19 cellular contexts compared by ENCODE assay signal in genomic region chr4:6489962-6490361, GRCh38. TPM values are rescaled to one million over a fixed set of nuclear protein-coding genes. Genes with fewer than 3 reads are reported as not detected.
DNase-seq lines count a peak whose midpoint lies in the region; ATAC-seq and TF ChIP-seq lines count a peak whose summit lies in the region.
"Had no signal": no experiment of that assay in that cellular context is flagged by ENCODE, and none has a peak within 500 bp of the region (broad histone marks: within the 10 kb centered on the region; RNA-seq: fewer than 3 reads in every experiment).

No MANE protein-coding gene starts in this region.

- TF ChIP-seq CTCF in colonic mucosa (IDR thresholded peaks at IDR 0.05) (no peak), lung (IDR thresholded peaks at IDR 0.05; ENCODE audit: control extremely low read depth, extremely low read depth) (no peak)

- CTCF ChIA-PET in HEK293T (lab: Yijun Ruan, JAX), result no interaction called here

- no peak overlapping the region for H3K27ac ChIP-seq in colonic mucosa
- H3K27ac ChIP-seq in lung (ENCODE audit: low read depth in 1 of 2, low read length in 1 of 2), result no peak overlapping the region

- POLR2A ChIA-PET in HEK293T (lab: Yijun Ruan, JAX), result no interaction called here

- H3K36me3 ChIP-seq in colonic mucosa (no peaks in the 10 kb centered on the region), lung (ENCODE audit: control insufficient read depth in 2 of 2, insufficient read depth in 2 of 2, low read length in 2 of 2) (no peaks in the 10 kb centered on the region)
- H3K36me3 ChIP-seq: BE2C had no signal

- 71 to 82% methylated on average over 4 of the region's 4 CpGs for WGBS in lung, 2 donors

- intact Hi-C loops in colonic mucosa (cut with DNase I), result no loop called here

- H3K27me3 ChIP-seq in colonic mucosa, result no peaks in the 10 kb centered on the region
- H3K27me3 ChIP-seq in lung (ENCODE audit: control insufficient read depth, insufficient read depth), result no peaks in the 10 kb centered on the region
- H3K27me3 ChIP-seq: BE2C had no signal

- H3K4me1 ChIP-seq in colonic mucosa, result no peaks in the 10 kb centered on the region
- no peaks in the 10 kb centered on the region for H3K4me1 ChIP-seq in lung (ENCODE audit: control insufficient read depth in 2 of 2, insufficient read depth in 2 of 2, low read length in 2 of 2)
- H3K4me1 ChIP-seq: BE2C had no signal

- ATAC-seq in lung (ENCODE audit: insufficient read depth, low FRiP score), result no peak
- ATAC-seq: GM12878, HepG2 had no signal

- no peak overlapping the region for H3K9ac ChIP-seq in colonic mucosa (ENCODE audit: low read depth in 2 of 2, low read length in 2 of 2)

- no peak overlapping the region for H3K4me3 ChIP-seq in colonic mucosa
- H3K4me3 ChIP-seq in lung, result no peak overlapping the region
- H3K4me3 ChIP-seq: GM12878 had no signal

- H3K9me3 ChIP-seq in colonic mucosa (no peaks in the 10 kb centered on the region), lung (ENCODE audit: control insufficient read depth in 2 of 2, insufficient read depth in 1 of 2, low read length in 1 of 2) (peaks cover 6 to 21% of the 10 kb centered on the region in 2 donors)

- DNase-seq in colonic mucosa (peak; percentile 11), ecto neural progenitor cell (ENCODE audit: low spot score) (peak; percentile 14), lung (ENCODE audit: low spot score) (peak; percentile 11), ureter (ENCODE audit: low spot score) (peak; percentile 23), retina (no peak), HEK293T (ENCODE audit: extremely low spot score) (no peak)
- DNase-seq: ACHN; BE2C; C1 segment of cervical spinal cord; CD4-positive, CD25-positive, alpha-beta regulatory T cell; CD8-positive, alpha-beta memory T cell; COR-L47; DMS 273 treated with DMSO at 0.1 percent for 48 hours; DMS53; DND-41; EL; H9 had no signal

TF ChIP-seq in HEK293T, 16 proteins besides CTCF, POLR2A, EP300 and RAD21:
- TF ChIP-seq CTBP1 (IDR thresholded peaks at IDR 0.05; ENCODE audit: borderline replicate concordance) (no peak), TARDBP (IDR thresholded peaks at IDR 0.05) (no peak)
TF ChIP-seq in HEK293T: peak in this region for 0.

RNA-seq across cellular contexts. Expression of gene PPP2R2C, which starts 17.5 kb away (rescaled TPM):
- total RNA-seq in colonic mucosa (under 1 TPM; 0.05 to 0.35 TPM), lung (under 1 TPM; 0.03 to 0.57 TPM), ureter (2.8 TPM)
- polyA plus RNA-seq in lung, result under 1 TPM; 0.04 to 0.05 TPM
- total RNA-seq: CD4-positive, CD25-positive, alpha-beta regulatory T cell; CD8-positive, alpha-beta memory T cell had no signal
- polyA plus RNA-seq: CD4-positive, CD25-positive, alpha-beta regulatory T cell; CD8-positive, alpha-beta memory T cell had no signal

Comparison
In these comparisons a context has a peak if more than half of its experiments do, and no peak if none do; other contexts are left out.
1. DNase-seq: peak in colonic mucosa (single experiment), ecto neural progenitor cell (single experiment), lung (single experiment) and ureter (single experiment); none in retina (single experiment) and HEK293T (single experiment).